17 cellular contexts compared by ENCODE assay signal in the genomic region with DNA sequence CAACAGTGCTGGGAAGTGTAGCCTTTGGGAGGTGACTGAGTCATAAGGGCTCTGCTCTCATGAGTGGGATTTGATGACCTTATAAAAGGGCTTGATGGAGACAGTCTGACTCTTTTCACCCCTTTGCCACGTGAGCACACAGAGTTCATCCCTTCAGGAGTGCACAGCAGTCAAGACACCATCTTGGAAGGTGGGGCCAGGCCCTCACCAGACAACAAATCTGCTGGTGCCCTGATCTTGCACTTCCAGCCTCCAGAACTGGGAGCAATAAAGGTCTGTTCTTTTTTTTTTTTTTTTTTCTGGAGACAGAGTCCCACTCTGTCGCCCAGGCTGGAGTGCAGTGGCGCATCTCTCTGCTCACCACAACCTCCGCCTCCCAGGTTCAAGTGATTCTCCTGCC. TPM values are rescaled to one million over a fixed set of nuclear protein-coding genes. Genes with fewer than 3 reads are reported as not detected.
DNase-seq lines count a peak whose midpoint lies in the region; ATAC-seq, FAIRE-seq and TF ChIP-seq lines count a peak whose summit lies in the region.
"Had no signal": no experiment of that assay in that cellular context is flagged by ENCODE, and none has a peak within 500 bp of the region (broad histone marks: within the 10 kb centered on the region; RNA-seq: fewer than 3 reads in every experiment).

No MANE protein-coding gene starts in this region.

- DNase-seq in Right ventricle myocardium superior (peak; percentile 1), left ventricle myocardium superior (no peak), kidney (peak; percentile 14), sciatic nerve (ENCODE audit: low spot score) (peak; percentile 17), ecto neural progenitor cell (ENCODE audit: low spot score) (no peak), NCI-H2081 (lab: John Stamatoyannopoulos, UW) (no peak), NCI-H1048 (lab: John Stamatoyannopoulos, UW) (no peak)
- DNase-seq: 8988T; CD4-positive, alpha-beta memory T cell; DMS79 treated with DMSO at 0.1 percent for 48 hours; EL; H9 had no signal

- no peaks in the 10 kb centered on the region for H3K36me3 ChIP-seq in kidney (ENCODE audit: control insufficient read depth in 1 of 2, insufficient read depth in 2 of 2, low read length in 2 of 2)
- H3K36me3 ChIP-seq: BLaER1 had no signal

- no peak for FAIRE-seq in kidney (lab: Jason Lieb, UNC)
- FAIRE-seq: GM12878, GM19239, H1, HepG2 had no signal

- no peak overlapping the region for H3K4me3 ChIP-seq in kidney (ENCODE audit: low read length in 2 of 2)
- H3K4me3 ChIP-seq: BLaER1, GM12878 had no signal

- TF ChIP-seq CTCF in kidney (IDR thresholded peaks at IDR 0.05; ENCODE audit: borderline replicate concordance, extremely low read depth, insufficient read depth): no peak

- no peak overlapping the region for H3K27ac ChIP-seq in kidney (ENCODE audit: low read depth in 2 of 2, low read length in 2 of 2)
- H3K27ac ChIP-seq: BLaER1 had no signal

- H3K9ac ChIP-seq in kidney (ENCODE audit: low read length in 2 of 2): no peak overlapping the region
- H3K9ac ChIP-seq: BLaER1 had no signal

- H3K4me1 ChIP-seq in kidney (ENCODE audit: control insufficient read depth in 1 of 2, insufficient read depth in 1 of 2, low read depth in 1 of 2, low read length in 2 of 2): no peaks in the 10 kb centered on the region
- H3K4me1 ChIP-seq: BLaER1 had no signal

- intact Hi-C loops in Right ventricle myocardium superior (cut with DNase I): no loop called here
- intact Hi-C loops in left ventricle myocardium superior (cut with micrococcal nuclease): loop anchor here (10.0 kb wide), 1 partner anchor 165 kb away; no protein-coding TSS in a partner anchor
- intact Hi-C loops in kidney (cut with DNase I): no loop called here
- intact Hi-C loops in sciatic nerve (cut with DNase I): no loop called here

- ATAC-seq in Right ventricle myocardium superior (ENCODE audit: poor library complexity): no peak
- ATAC-seq in left ventricle myocardium superior: no peak
- no peak for ATAC-seq in sciatic nerve
- ATAC-seq: GM12878, HepG2 had no signal

- no peaks in the 10 kb centered on the region for H3K9me3 ChIP-seq in kidney (ENCODE audit: control insufficient read depth in 1 of 2, low read length in 2 of 2)
- H3K9me3 ChIP-seq: BLaER1 had no signal

RNA-seq across cellular contexts. Expression of a gene that starts 24.6 kb away (rescaled TPM):
- total RNA-seq in Right ventricle myocardium superior (384 TPM), left ventricle myocardium superior (387 TPM), kidney (390 TPM), sciatic nerve (496 TPM)
- 132 TPM for polyA plus RNA-seq in kidney (ENCODE audit: insufficient read depth, low read depth, low replicate concordance)

Comparison
In these comparisons a context has a peak if more than half of its experiments do, and no peak if none do; other contexts are left out.
1. DNase-seq: peak in Right ventricle myocardium superior (single experiment), kidney (single experiment) and sciatic nerve (single experiment); none in left ventricle myocardium superior (single experiment), ecto neural progenitor cell (single experiment), NCI-H2081 (0 of 2) and NCI-H1048 (single experiment).